ENCODE assay signal across 9 cellular contexts in genomic region chr19:1113278-1113985, GRCh38. TPM values are rescaled to one million over a fixed set of nuclear protein-coding genes. Genes with fewer than 3 reads are reported as not detected.
DNase-seq lines count a peak whose midpoint lies in the region; ATAC-seq, FAIRE-seq and TF ChIP-seq lines count a peak whose summit lies in the region.
"Had no signal": no experiment of that assay in that cellular context is flagged by ENCODE, and none has a peak within 500 bp of the region (broad histone marks: within the 10 kb centered on the region; RNA-seq: fewer than 3 reads in every experiment).

No MANE protein-coding gene starts in this region.

- DNase-seq in GM12891 (ENCODE audit: insufficient read length, low spot score) = peak; percentile 99
- DNase-seq in LHCN-M2 (ENCODE audit: low read depth) = peak; percentile 91
- peak; percentile 95 to 97 for DNase-seq in SJCRH30
- DNase-seq in activated naive CD4-positive, alpha-beta T cell treated with anti-CD3 and anti-CD28 coated beads for 36 hours = peak; percentile 90
- DNase-seq in frontal cortex (ENCODE audit: low spot score in 2 of 2) = peak; percentile 99 to 100
- peak; percentile 87 for DNase-seq in omental fat pad (ENCODE audit: low spot score)
- peak; percentile 37 to 97 (median 90) for DNase-seq in substantia nigra (lab: John Stamatoyannopoulos, UW)
- DNase-seq in OCI-M2 (lab: John Stamatoyannopoulos, UW; ENCODE audit: unreplicated experiment) = no peak

- H3K27me3 Mint-ChIP-seq in activated naive CD4-positive, alpha-beta T cell treated with anti-CD3 and anti-CD28 coated beads for 36 hours (ENCODE audit: low read depth) = no peaks in the 10 kb centered on the region

- H3K9me3 ChIP-seq in SJCRH30 (replicated peaks) = no peaks in the 10 kb centered on the region

- H3K4me3 Mint-ChIP-seq in activated naive CD4-positive, alpha-beta T cell treated with anti-CD3 and anti-CD28 coated beads for 36 hours = no peak overlapping the region

- ATAC-seq in omental fat pad (ENCODE audit: low FRiP score) = peak; percentile 57

- H3K27ac Mint-ChIP-seq in activated naive CD4-positive, alpha-beta T cell treated with anti-CD3 and anti-CD28 coated beads for 36 hours = peak overlapping the region; percentile 59

- H3K36me3 Mint-ChIP-seq in activated naive CD4-positive, alpha-beta T cell treated with anti-CD3 and anti-CD28 coated beads for 36 hours (ENCODE audit: low read depth) = peaks cover 12% of the 10 kb centered on the region

- no peak overlapping the region for H3K27ac ChIP-seq in SJCRH30
- peak overlapping the region; percentile 86 for H3K27ac ChIP-seq in substantia nigra (ENCODE audit: low read depth, low read length, poor library complexity, severe bottlenecking)

- H3K36me3 ChIP-seq in SJCRH30 = peaks cover 30% of the 10 kb centered on the region

- peaks cover 6% of the 10 kb centered on the region for H3K4me1 Mint-ChIP-seq in activated naive CD4-positive, alpha-beta T cell treated with anti-CD3 and anti-CD28 coated beads for 36 hours (ENCODE audit: low read depth)

- no peaks in the 10 kb centered on the region for H3K4me1 ChIP-seq in SJCRH30

- no peaks in the 10 kb centered on the region for H3K9me3 Mint-ChIP-seq in activated naive CD4-positive, alpha-beta T cell treated with anti-CD3 and anti-CD28 coated beads for 36 hours

- TF ChIP-seq CTCF in omental fat pad (IDR thresholded peaks at IDR 0.05) = peak in 1 of 3 donors; percentile 62

- TF ChIP-seq POLR2A in GM12891 (IDR thresholded peaks at IDR 0.05; ENCODE audit: low read depth, low read length) = no peak

- no peak overlapping the region for H3K4me3 ChIP-seq in SJCRH30

- intact Hi-C loops in activated naive CD4-positive, alpha-beta T cell treated with anti-CD3 and anti-CD28 coated beads for 36 hours (cut with micrococcal nuclease) = no loop called here

- FAIRE-seq in GM12891 (lab: Jason Lieb, UNC) (peak; percentile 96), frontal cortex (lab: Jason Lieb, UNC) (no peak)
- FAIRE-seq: islet of Langerhans had no signal

- H3K27me3 ChIP-seq in SJCRH30 = no peaks in the 10 kb centered on the region

- CTCF ChIA-PET in activated naive CD4-positive, alpha-beta T cell treated with anti-CD3 and anti-CD28 coated beads for 36 hours (lab: Charles Lee) = interaction anchor here (0.7 to 2.2 kb wide), 10 partner anchors 10 to 125 kb away, joined by 3 to 11 read pairs (median 4); no protein-coding TSS in a partner anchor

TF ChIP-seq in GM12891, 5 proteins besides CTCF, POLR2A, EP300 and RAD21:
- peak; percentile 32 for TF ChIP-seq POLR2AphosphoS5 (IDR thresholded peaks at IDR 0.05; ENCODE audit: low read depth, low read length)
- TF ChIP-seq PAX5 (IDR thresholded peaks at IDR 0.05; ENCODE audit: insufficient read depth, low read length, severe bottlenecking) = no peak

RNA-seq across cellular contexts. Expression of gene GPX4, which starts 9.6 kb away (rescaled TPM):
- 472 TPM for polyA plus RNA-seq in GM12891 (2012; ENCODE audit: low read depth, missing spikeins)
- total RNA-seq in LHCN-M2 (2014; rRNA removed) (347 and 363 TPM in 2 replicates), frontal cortex (150 TPM), omental fat pad (1,000 to 10,000 TPM in 1 of 4 donors, 100 to 1,000 TPM in 3; 429 to 1,640 (median 892) TPM)
- 753 TPM for polyA plus RNA-seq in LHCN-M2 (2012)
- total RNA-seq in SJCRH30 (2014; rRNA removed; shearing (Covaris generic)) = 232 and 290 TPM in 2 replicates
- total RNA-seq in activated naive CD4-positive, alpha-beta T cell treated with anti-CD3 and anti-CD28 coated beads for 36 hours = 100 to 1,000 TPM; 244 to 253 TPM

RNA-seq across cellular contexts. Expression of gene POLR2E, which starts 18.3 kb away (rescaled TPM):
- polyA plus RNA-seq in GM12891 (2012; ENCODE audit: low read depth, missing spikeins) = 196 TPM
- total RNA-seq in LHCN-M2 (2014; rRNA removed) (277 and 355 TPM in 2 replicates), frontal cortex (35.5 TPM), omental fat pad (100 to 1,000 TPM; 151 to 216 (median 188) TPM)
- 341 TPM for polyA plus RNA-seq in LHCN-M2 (2012)
- 176 and 183 TPM in 2 replicates for total RNA-seq in SJCRH30 (2014; rRNA removed; shearing (Covaris generic))
- total RNA-seq in activated naive CD4-positive, alpha-beta T cell treated with anti-CD3 and anti-CD28 coated beads for 36 hours = 100 to 1,000 TPM; 238 to 258 TPM

RNA-seq across cellular contexts. Expression of gene ARHGAP45, which starts 46.5 kb away (rescaled TPM):
- 71.9 TPM for polyA plus RNA-seq in GM12891 (2012; ENCODE audit: low read depth, missing spikeins)
- total RNA-seq in LHCN-M2 (2014; rRNA removed) (0.13 and 0.57 TPM in 2 replicates), frontal cortex (1.2 TPM), omental fat pad (10 to 100 TPM; 21.4 to 97.6 (median 36.3) TPM)
- polyA plus RNA-seq in LHCN-M2 (2012) = 3.5 TPM
- 2.9 TPM in 2 replicates for total RNA-seq in SJCRH30 (2014; rRNA removed; shearing (Covaris generic))
- 100 to 1,000 TPM; 123 to 136 TPM for total RNA-seq in activated naive CD4-positive, alpha-beta T cell treated with anti-CD3 and anti-CD28 coated beads for 36 hours
